Comparison of ENCODE assay signal across 18 cellular contexts in genomic region chr10:8074881-8075280, GRCh38. TPM values are rescaled to one million over a fixed set of nuclear protein-coding genes. Genes with fewer than 3 reads are reported as not detected.
DNase-seq lines count a peak whose midpoint lies in the region; ATAC-seq, FAIRE-seq and TF ChIP-seq lines count a peak whose summit lies in the region.
"Had no signal": no experiment of that assay in that cellular context is flagged by ENCODE, and none has a peak within 500 bp of the region (broad histone marks: within the 10 kb centered on the region; RNA-seq: fewer than 3 reads in every experiment).

No MANE protein-coding gene starts in this region.

- no peak overlapping the region for H4K91ac ChIP-seq in neuronal stem cell (ENCODE audit: low read depth, low read length, poor library complexity)

- H3K27me3 Mint-ChIP-seq in CD4-positive, alpha-beta T cell: no peaks in the 10 kb centered on the region
- H3K27me3 Mint-ChIP-seq in GM23338 (ENCODE audit: insufficient read depth, low read depth, poor library complexity): no peaks in the 10 kb centered on the region

- no peak overlapping the region for H3K4me3 ChIP-seq in GM23338
- H3K4me3 ChIP-seq in K562: no peak overlapping the region
- no peak overlapping the region for H3K4me3 ChIP-seq in neuronal stem cell (ENCODE audit: low read length in 2 of 2)
- H3K4me3 ChIP-seq: HAP-1, SJSA1 had no signal

- no peaks in the 10 kb centered on the region for H3K9me3 Mint-ChIP-seq in CD4-positive, alpha-beta T cell
- no peaks in the 10 kb centered on the region; the same call in 2 of the 3 replicates for H3K9me3 Mint-ChIP-seq in GM23338

- TF ChIP-seq RAD21 in K562 (CRISPR knock-in tag; conservative IDR thresholded peaks at IDR 0.05 in 1 of 2, IDR thresholded peaks at IDR 0.05 in 1 of 2): no peak

- peak overlapping the region; percentile 10 for H3K27ac Mint-ChIP-seq in CD4-positive, alpha-beta T cell
- H3K27ac Mint-ChIP-seq in GM23338: no peak overlapping the region

- no peak overlapping the region for H2AFZ ChIP-seq in GM23338
- H2AFZ ChIP-seq in K562 (ENCODE audit: low read depth, low read length): no peak overlapping the region
- no peak overlapping the region for H2AFZ ChIP-seq in neuronal stem cell (ENCODE audit: low read length)

- no peaks in the 10 kb centered on the region for H3F3A ChIP-seq in GM23338 (replicated peaks; ENCODE audit: low read depth)

- H2BK12ac ChIP-seq in neuronal stem cell (ENCODE audit: low read length): no peak overlapping the region

- H3K23ac ChIP-seq in neuronal stem cell (ENCODE audit: low read depth, low read length, poor library complexity): no peak overlapping the region

- no peak overlapping the region for H3K27ac ChIP-seq in CD4-positive, alpha-beta T cell (ENCODE audit: low read depth, low read length)
- H3K27ac ChIP-seq in GM23338 (ENCODE audit: low read depth): 0 out of 2 replicates have a peak overlapping the region, but pooled peaks have one; percentile 7
- H3K27ac ChIP-seq in K562 (ENCODE audit: extremely low read depth, low read depth, low read length): no peak overlapping the region
- H3K27ac ChIP-seq in neuronal stem cell (replicated peaks; ENCODE audit: low read length): peak overlapping the region; percentile 48
- H3K27ac ChIP-seq: SJSA1 had no signal

- in situ Hi-C loops in K562 (cut with MboI): no loop called here

- H3K4ac ChIP-seq in neuronal stem cell (ENCODE audit: low read length): no peak overlapping the region

- intact Hi-C loops in CD4-positive, alpha-beta T cell (cut with DNase I, micrococcal nuclease): loop anchor here in 1 of 2 experiments (2.0 kb wide), 1 partner anchor 14 kb away; no protein-coding TSS in a partner anchor
- intact Hi-C loops in K562 (cut with micrococcal nuclease): no loop called here

- no peaks in the 10 kb centered on the region for H3K27me3 ChIP-seq in CD4-positive, alpha-beta T cell (ENCODE audit: control insufficient read depth, insufficient read depth, low read length)
- H3K27me3 ChIP-seq in GM23338 (ENCODE audit: insufficient read depth) (no peaks in the 10 kb centered on the region), K562 (ENCODE audit: control insufficient read depth in 2 of 2, insufficient read depth in 2 of 2, low read length in 2 of 2) (peaks cover 27 to 35% of the 10 kb centered on the region in 2 experiments; a peak in 4 of 5 replicates), neuronal stem cell (ENCODE audit: control insufficient read depth in 3 of 3, insufficient read depth in 3 of 3, low read depth in 1 of 3, low read length in 3 of 3) (peaks cover 0 to 45% (median 0%) of the 10 kb centered on the region in 3 experiments)
- H3K27me3 ChIP-seq: BE2C, SJSA1 had no signal

- peaks cover 15% of the 10 kb centered on the region for H3K4me1 ChIP-seq in GM23338 (ENCODE audit: insufficient read depth)
- peaks cover 0 to 3% of the 10 kb centered on the region in 2 experiments; a peak in 1 of 5 replicates for H3K4me1 ChIP-seq in K562 (replicated peaks in 1 of 2; ENCODE audit: control insufficient read depth in 2 of 2, insufficient read depth in 2 of 2, low read length in 2 of 2)
- H3K4me1 ChIP-seq in neuronal stem cell (ENCODE audit: control insufficient read depth in 2 of 2, insufficient read depth in 1 of 2, low read depth in 1 of 2, low read length in 2 of 2): peaks cover 0 to 12% of the 10 kb centered on the region in 2 donors

- peaks cover 59% of the 10 kb centered on the region for H3K4me1 Mint-ChIP-seq in CD4-positive, alpha-beta T cell (ENCODE audit: low read depth)
- peaks cover 15% of the 10 kb centered on the region for H3K4me1 Mint-ChIP-seq in GM23338

- H3K9me1 ChIP-seq in K562 (ENCODE audit: control insufficient read depth, insufficient read depth, low read length): no peaks in the 10 kb centered on the region

- H2BK15ac ChIP-seq in neuronal stem cell (ENCODE audit: low read length): no peak overlapping the region

- no peak for TF ChIP-seq POLR2A in K562 (conservative IDR thresholded peaks at IDR 0.05)

- no peak for DNase-seq in CD4-positive, alpha-beta T cell
- DNase-seq in GM23338 (ENCODE audit: low spot score): no peak
- DNase-seq in K562 (ENCODE audit: extremely low read depth in 1 of 4, low spot score in 3 of 4): no peak
- DNase-seq in neuronal stem cell (ENCODE audit: low spot score): no peak
- no peak for DNase-seq in amygdala (lab: John Stamatoyannopoulos, UW)
- no peak for DNase-seq in nucleus accumbens (lab: John Stamatoyannopoulos, UW)
- DNase-seq in NCI-H1092 treated with DMSO at 0.1 percent for 48 hours (lab: John Stamatoyannopoulos, UW): no peak
- DNase-seq: BE2C, DMS 273 treated with DMSO at 0.1 percent for 48 hours, IMR-90, NCI-H1417 treated with DMSO at 0.1 percent for 48 hours, NCI-H2029 treated with DMSO at 0.1 percent for 48 hours, NCI-H226, NCI-H526 treated with DMSO at 0.1 percent for 48 hours, OCI-M1 had no signal

- H3K9ac ChIP-seq in K562 (ENCODE audit: insufficient read depth in 1 of 2, low read depth in 2 of 2, low read length in 2 of 2) (no peak overlapping the region), neuronal stem cell (ENCODE audit: low read depth, low read length, poor library complexity) (no peak overlapping the region)

- peak overlapping the region; percentile 44 for H3K18ac ChIP-seq in neuronal stem cell (ENCODE audit: low read length)

- FAIRE-seq in K562 (lab: Jason Lieb, UNC): no peak

- no peak overlapping the region for H3K14ac ChIP-seq in neuronal stem cell (ENCODE audit: low read length)

- no peak overlapping the region for H2BK5ac ChIP-seq in neuronal stem cell (ENCODE audit: low read length)

- H3K4me2 ChIP-seq in GM23338: no peak overlapping the region
- H3K4me2 ChIP-seq in K562 (ENCODE audit: insufficient read depth, low read length): no peak overlapping the region
- H3K4me2 ChIP-seq in neuronal stem cell (ENCODE audit: insufficient read depth, low read length, poor library complexity, severe bottlenecking): no peak overlapping the region

- H3K4me3 Mint-ChIP-seq in CD4-positive, alpha-beta T cell: no peak overlapping the region
- H3K4me3 Mint-ChIP-seq in GM23338: no peak overlapping the region

- no peaks in the 10 kb centered on the region for H3K9me3 ChIP-seq in CD4-positive, alpha-beta T cell (ENCODE audit: control insufficient read depth, low read length)
- H3K9me3 ChIP-seq in K562 (replicated peaks; ENCODE audit: control insufficient read depth, insufficient read depth, low read depth, low read length) (no peaks in the 10 kb centered on the region), neuronal stem cell (replicated peaks in 1 of 2; ENCODE audit: control insufficient read depth in 2 of 2, insufficient read depth in 1 of 2, low read depth in 1 of 2, low read length in 2 of 2) (no peaks in the 10 kb centered on the region)
- H3K9me3 ChIP-seq: BE2C, HAP-1, SJSA1 had no signal

- CTCF ChIA-PET in CD4-positive, alpha-beta T cell (lab: Charles Lee): interaction anchor here (1.0 kb wide), 1 partner anchor 34 kb away, joined by 3 read pairs; no protein-coding TSS in a partner anchor
- CTCF ChIA-PET in K562 (lab: Yijun Ruan, JAX; ENCODE audit: low intra/inter-chr PET ratio): no interaction called here

- H3K9me2 ChIP-seq in GM23338 (ENCODE audit: insufficient read depth): 0 out of 2 replicates have a peak, but pooled peaks cover 4% of the 10 kb centered on the region

- no peaks in the 10 kb centered on the region for H4K20me1 ChIP-seq in GM23338 (replicated peaks; ENCODE audit: insufficient read depth)
- no peaks in the 10 kb centered on the region for H4K20me1 ChIP-seq in K562 (replicated peaks; ENCODE audit: control insufficient read depth, insufficient read depth, low read length)

- POLR2A ChIA-PET in CD4-positive, alpha-beta T cell (lab: Charles Lee): interaction anchor here (1.5 to 3.1 kb wide), 2 partner anchors 15 to 257 kb away, joined by 3 to 15 read pairs; no protein-coding TSS in a partner anchor
- POLR2A ChIA-PET in K562 (lab: Yijun Ruan, JAX): no interaction called here

- ATAC-seq in CD4-positive, alpha-beta T cell (ENCODE audit: poor library complexity): no peak
- peak; percentile 74 for ATAC-seq in GM23338
- ATAC-seq in K562: peak; percentile 49; the same call in 2 of the 3 replicates

- no peak for TF ChIP-seq EP300 in K562 (IDR thresholded peaks at IDR 0.05; ENCODE audit: low read length)

- H3K36me3 ChIP-seq in GM23338 (ENCODE audit: insufficient read depth): no peaks in the 10 kb centered on the region
- H3K36me3 ChIP-seq in K562 (ENCODE audit: control insufficient read depth, insufficient read depth, low read length): no peaks in the 10 kb centered on the region
- H3K36me3 ChIP-seq in neuronal stem cell (replicated peaks in 1 of 2; ENCODE audit: control insufficient read depth in 2 of 2, insufficient read depth in 2 of 2, low read length in 2 of 2): no peaks in the 10 kb centered on the region
- H3K36me3 ChIP-seq: SJSA1 had no signal

- no peak overlapping the region for H4K8ac ChIP-seq in neuronal stem cell (ENCODE audit: low read depth, low read length)

- no peaks in the 10 kb centered on the region for H3K79me2 ChIP-seq in GM23338 (replicated peaks; ENCODE audit: insufficient read depth)
- no peaks in the 10 kb centered on the region for H3K79me2 ChIP-seq in K562 (ENCODE audit: control insufficient read depth, insufficient read depth, low read length)

- no peak overlapping the region for H2AK5ac ChIP-seq in neuronal stem cell (ENCODE audit: low read depth, low read length)

- WGBS in K562 (ENCODE audit: insufficient coverage, low coverage, missing lambda C conversion rate): 4% methylated on average over 14 of the region's 14 CpGs
- no CpG with 5 or more reads among the region's 14 CpGs for WGBS in neuronal stem cell (ENCODE audit: extremely low coverage in 2 of 2, insufficient read length in 2 of 2, insufficient replicate concordance in 1 of 2), 2 donors

- no peaks in the 10 kb centered on the region for H3K79me1 ChIP-seq in neuronal stem cell (ENCODE audit: low read depth, low read length)

- no peak overlapping the region for H2BK120ac ChIP-seq in neuronal stem cell (ENCODE audit: low read depth, low read length)

- TF ChIP-seq CTCF in CD4-positive, alpha-beta T cell (IDR thresholded peaks at IDR 0.05): no peak
- no peak for TF ChIP-seq CTCF in GM23338 (conservative IDR thresholded peaks at IDR 0.05; ENCODE audit: low read depth in 2 of 2)
- TF ChIP-seq CTCF in K562 (IDR thresholded peaks at IDR 0.05 in 2 of 3, conservative IDR thresholded peaks at IDR 0.05 in 1 of 3; ENCODE audit: insufficient read depth in 2 of 3, low read depth in 1 of 3, low read length in 3 of 3): no peak

- no TSS peak for BruUV-seq in K562 (replicated peaks; lab: Mats Ljungman, UMichigan)

- H3K36me3 Mint-ChIP-seq in CD4-positive, alpha-beta T cell (ENCODE audit: low read depth): peaks cover 85% of the 10 kb centered on the region
- H3K36me3 Mint-ChIP-seq in GM23338 (ENCODE audit: low read depth): no peaks in the 10 kb centered on the region

RNA-seq across cellular contexts. Expression of gene GATA3, which starts 20.4 kb away (rescaled TPM):
- 100 to 1,000 TPM; 128 to 141 TPM for total RNA-seq in CD4-positive, alpha-beta T cell
- total RNA-seq in GM23338 (2014; rRNA removed; shearing (Covaris generic)): not detected in 2 replicates
- polyA plus RNA-seq in GM23338 (2016; fragmentation: Nextera tagmentation; extraction: Ambion mirVana) (0.23 and 0.33 TPM in 2 replicates), K562 (2011; rRNA removed) (not detected in 2 replicates), K562 (2014; fragmentation: Illumina TruSeq; extraction: Trizol) (0.09 TPM in 1 of 2 replicates, not detected in the other), K562 (2014; fragmentation: Nextera tagmentation; extraction: Ambion mirVana) (under 1 TPM in 1 of 2 experiments, not detected in 1; 0.01 TPM), K562 (2014; rRNA removed) (not detected in 2 replicates)
- not detected in 2 replicates for total RNA-seq in K562 (2011; cell fraction: chromatin; rRNA removed; ENCODE audit: low replicate concordance)
- not detected in 2 replicates for total RNA-seq in K562 (2011; cell fraction: nucleolus; rRNA removed)
- total RNA-seq in K562 (2011; cell fraction: nucleoplasm; rRNA removed): not detected in 2 replicates
- total RNA-seq in K562 (2014; rRNA removed) (not detected in 2 replicates), K562 (2014; rRNA removed; fragmentation: Illumina TruSeq; extraction: Trizol) (not detected in 2 replicates), K562 (2015; rRNA removed; fragmentation: Illumina TruSeq; extraction: Trizol) (not detected in 2 replicates), K562 (2021) (0.24 and 0.25 TPM in 2 replicates)
- not detected in 2 replicates for polyA plus RNA-seq in K562 (2011; cell fraction: cytosol; rRNA removed)
- 0.14 TPM in 1 of 2 replicates, not detected in the other for polyA plus RNA-seq in K562 (2011; cell fraction: nucleus; rRNA removed)
- 0.05 and 0.10 TPM in 2 replicates for polyA plus RNA-seq in K562 (2012)
- not detected in 2 replicates for polyA minus RNA-seq in K562 (2011; rRNA and poly(A)+ RNA removed)
- not detected in 2 replicates for polyA minus RNA-seq in K562 (2011; cell fraction: cytosol; rRNA and poly(A)+ RNA removed)
- not detected in 2 replicates for polyA minus RNA-seq in K562 (2011; cell fraction: nucleus; rRNA and poly(A)+ RNA removed)
- 0.33 TPM for polyA plus RNA-seq in neuronal stem cell (2013, experiment 1 of 2)
- polyA plus RNA-seq in neuronal stem cell (2013, experiment 2 of 2): 0.40 TPM
- total RNA-seq: IMR-90, SJSA1 had no signal
- polyA plus RNA-seq: AG04450 had no signal

Comparison
In these comparisons a context has a peak if more than half of its experiments do, and no peak if none do; other contexts are left out.
1. H3K27ac ChIP-seq: peak in GM23338 (single experiment) and neuronal stem cell (single experiment); none in CD4-positive, alpha-beta T cell (single experiment) and K562 (single experiment).
2. RNA of gene GATA3, which starts 20.4 kb away (total RNA-seq): 128 to 141 TPM in CD4-positive, alpha-beta T cell; not detected in GM23338 and 0.24 to 0.25 TPM in K562; every median in the first group is over 100 times any median in the second.